Comparison of ENCODE assay signal across 8 cellular contexts in genomic region chr9:132800038-132800648, GRCh38.
DNase-seq lines count a peak whose midpoint lies in the region; ATAC-seq and TF ChIP-seq lines count a peak whose summit lies in the region.

No MANE protein-coding gene starts in this region.

- no peaks in the 10 kb centered on the region for H3K36me3 Mint-ChIP-seq in CD4-positive, alpha-beta memory T cell

- H3K27ac Mint-ChIP-seq in CD4-positive, alpha-beta memory T cell, result peak overlapping the region in 1 of 7 donors; percentile 6

- intact Hi-C loops in CD4-positive, alpha-beta memory T cell (cut with micrococcal nuclease), result loop anchor here (1.0 kb wide), 2 partner anchors 31 to 106 kb away; no protein-coding TSS in a partner anchor

- H3K4me1 Mint-ChIP-seq in CD4-positive, alpha-beta memory T cell, result peaks cover 4 to 17% (median 9%) of the 10 kb centered on the region in 4 donors

- CTCF ChIA-PET in CD4-positive, alpha-beta memory T cell (lab: Charles Lee; ENCODE audit: partially characterized antibody), result interaction anchor here (0.9 to 3.6 kb wide), 5 partner anchors 12 to 292 kb away, joined by 3 to 23 read pairs (median 3); no protein-coding TSS in a partner anchor

- H3K36me3 ChIP-seq in CD4-positive, alpha-beta memory T cell (ENCODE audit: insufficient read depth, low read length), result no peaks in the 10 kb centered on the region
- H3K36me3 ChIP-seq in NT2/D1 (ENCODE audit: insufficient read depth, insufficient read length, low read length) (no peaks in the 10 kb centered on the region), mucosa of stomach (ENCODE audit: control insufficient read depth, insufficient read depth, low read length) (no peaks in the 10 kb centered on the region)

- H3K9ac ChIP-seq in NT2/D1 (ENCODE audit: insufficient read length, low read depth), result no peak overlapping the region
- H3K9ac ChIP-seq in mucosa of stomach (ENCODE audit: low read length), result peak overlapping the region; percentile 41

- H3K9me3 Mint-ChIP-seq in CD4-positive, alpha-beta memory T cell, result peaks cover 0 to 1% (median 0%) of the 10 kb centered on the region in 8 donors

- H3K4me3 ChIP-seq in CD4-positive, alpha-beta memory T cell (ENCODE audit: low read length in 2 of 2), result no peak overlapping the region
- H3K4me3 ChIP-seq in NT2/D1 (ENCODE audit: insufficient read length, low read depth) (no peak overlapping the region), mucosa of stomach (ENCODE audit: low read length) (peak overlapping the region; percentile 26)

- peaks cover 7% of the 10 kb centered on the region for H3K4me1 ChIP-seq in CD4-positive, alpha-beta memory T cell (ENCODE audit: insufficient read depth, low read length)
- peaks cover 11% of the 10 kb centered on the region for H3K4me1 ChIP-seq in NT2/D1 (ENCODE audit: insufficient read depth, insufficient read length)
- peaks cover 28% of the 10 kb centered on the region for H3K4me1 ChIP-seq in mucosa of stomach (ENCODE audit: control insufficient read depth, insufficient read depth, low read length)

- no peak for ATAC-seq in GM19395 (IDR thresholded peaks at IDR 0.05; ENCODE audit: unreplicated experiment)

- no peak overlapping the region for H3K27ac ChIP-seq in CD4-positive, alpha-beta memory T cell (ENCODE audit: low read depth, low read length)

- no peaks in the 10 kb centered on the region for H3K9me3 ChIP-seq in CD4-positive, alpha-beta memory T cell (ENCODE audit: control insufficient read depth in 1 of 2, low read length in 2 of 2)
- no peaks in the 10 kb centered on the region; the same call in 1 of the 2 replicates for H3K9me3 ChIP-seq in NT2/D1 (ENCODE audit: insufficient read depth, low read length)
- no peaks in the 10 kb centered on the region for H3K9me3 ChIP-seq in mucosa of stomach (ENCODE audit: control insufficient read depth, low read length)

- H3K27me3 ChIP-seq in CD4-positive, alpha-beta memory T cell (ENCODE audit: insufficient read depth, low read length), result no peaks in the 10 kb centered on the region
- H3K27me3 ChIP-seq in NT2/D1 (ENCODE audit: insufficient read depth, insufficient read length) (peaks cover 56% of the 10 kb centered on the region), mucosa of stomach (ENCODE audit: control insufficient read depth, insufficient read depth, low read length) (no peaks in the 10 kb centered on the region)

- TF ChIP-seq POLR2A in erythroblast (IDR thresholded peaks at IDR 0.05; ENCODE audit: low read length), result no peak

- peaks cover 16 to 46% of the 10 kb centered on the region in 2 donors for H3K27me3 Mint-ChIP-seq in CD4-positive, alpha-beta memory T cell

- no peak overlapping the region for H3K4me3 Mint-ChIP-seq in CD4-positive, alpha-beta memory T cell

- POLR2A ChIA-PET in CD4-positive, alpha-beta memory T cell (lab: Charles Lee; ENCODE audit: partially characterized antibody), result no interaction called here

- peak; percentile 65 to 70 (median 68) for DNase-seq in CD4-positive, alpha-beta memory T cell
- DNase-seq in HPDE6-E6E7 (ENCODE audit: extremely low spot score) (peak; percentile 52), NT2/D1 (ENCODE audit: low read depth, low spot score) (peak; percentile 61), activated T-cell treated with anti-CD3 and anti-CD28 coated beads for 1 hour (ENCODE audit: low read depth) (peak; percentile 50), erythroblast (lab: John Stamatoyannopoulos, UW) (peak; percentile 78 to 80)
- DNase-seq in stimulated activated CD8-positive, alpha-beta memory T cell treated with anti-CD3 and anti-CD28 coated beads, Interleukin-2, amount 100 ng/mL, for 48 hours (ENCODE audit: low read depth in 2 of 2), result peak; percentile 32 to 37
